ENCODE assay signal across 9 cellular contexts in genomic region chr6:147205690-147206600, GRCh38. TPM values are rescaled to one million over a fixed set of nuclear protein-coding genes. Genes with fewer than 3 reads are reported as not detected.
DNase-seq lines count a peak whose midpoint lies in the region; ATAC-seq and TF ChIP-seq lines count a peak whose summit lies in the region.
"Had no signal": no experiment of that assay in that cellular context is flagged by ENCODE, and none has a peak within 500 bp of the region (broad histone marks: within the 10 kb centered on the region; RNA-seq: fewer than 3 reads in every experiment).

No MANE protein-coding gene starts in this region.

- no peak for ATAC-seq in GM18870 (IDR thresholded peaks at IDR 0.05; ENCODE audit: unreplicated experiment)

- DNase-seq in activated CD4-positive, alpha-beta T cell treated with anti-CD3 and anti-CD28 coated beads, Interleukin-2, amount 10 ng/mL, durations not matched to agents 7 days and 5 days = no peak
- DNase-seq in activated CD4-positive, alpha-beta T cell treated with anti-CD3 and anti-CD28 coated beads for 48 hours = no peak
- DNase-seq in GF-D8 (lab: John Stamatoyannopoulos, UW) = no peak
- no peak for DNase-seq in stimulated activated CD4-positive, alpha-beta T cell treated with anti-CD3 and anti-CD28 coated beads, Interleukin-2, amount 100 ng/mL, for 48 hours

- no peaks in the 10 kb centered on the region for H4K20me1 ChIP-seq in OCI-LY1 (ENCODE audit: insufficient read depth, low read length)

- H3K27me3 Mint-ChIP-seq in activated CD4-positive, alpha-beta T cell treated with anti-CD3 and anti-CD28 coated beads, Interleukin-2, amount 10 ng/mL, durations not matched to agents 7 days and 5 days = no peaks in the 10 kb centered on the region
- H3K27me3 Mint-ChIP-seq in dendritic cell treated with granulocyte-macrophage colony-stimulating factor and Interleukin-4, amounts not matched to agents 40 ng/mL and 50 ng/mL, for 4 days = no peaks in the 10 kb centered on the region

- H2AFZ ChIP-seq in OCI-LY1 (ENCODE audit: low read length) = no peak overlapping the region

- H3K36me3 ChIP-seq in OCI-LY1 (ENCODE audit: insufficient read depth, low read length) = no peaks in the 10 kb centered on the region
- peaks cover 3% of the 10 kb centered on the region for H3K36me3 ChIP-seq in neutrophil
- H3K36me3 ChIP-seq: cardiac muscle cell had no signal

- POLR2A ChIA-PET in activated CD4-positive, alpha-beta T cell treated with anti-CD3 and anti-CD28 coated beads, Interleukin-2, amount 10 ng/mL, durations not matched to agents 7 days and 5 days (lab: Charles Lee) = no interaction called here

- peak overlapping the region; percentile 80 for H3K4me3 Mint-ChIP-seq in activated CD4-positive, alpha-beta T cell treated with anti-CD3 and anti-CD28 coated beads, Interleukin-2, amount 10 ng/mL, durations not matched to agents 7 days and 5 days
- peak overlapping the region; percentile 52 for H3K4me3 Mint-ChIP-seq in dendritic cell treated with granulocyte-macrophage colony-stimulating factor and Interleukin-4, amounts not matched to agents 40 ng/mL and 50 ng/mL, for 4 days

- H3K4me1 Mint-ChIP-seq in activated CD4-positive, alpha-beta T cell treated with anti-CD3 and anti-CD28 coated beads, Interleukin-2, amount 10 ng/mL, durations not matched to agents 7 days and 5 days = peaks cover 31% of the 10 kb centered on the region
- H3K4me1 Mint-ChIP-seq in dendritic cell treated with granulocyte-macrophage colony-stimulating factor and Interleukin-4, amounts not matched to agents 40 ng/mL and 50 ng/mL, for 4 days (ENCODE audit: low read depth) = peaks cover 43% of the 10 kb centered on the region

- peak overlapping the region; percentile 99 for H3K4me3 ChIP-seq in OCI-LY1 (ENCODE audit: low read depth, low read length, poor library complexity, severe bottlenecking)
- peak overlapping the region; percentile 92 to 94 for H3K4me3 ChIP-seq in neutrophil (ENCODE audit: low read depth in 1 of 2, low read length in 1 of 2)

- H3K4me1 ChIP-seq in OCI-LY1 (ENCODE audit: insufficient read depth, low read length, severe bottlenecking) (peaks cover 34% of the 10 kb centered on the region), neutrophil (ENCODE audit: control insufficient read depth in 1 of 2, insufficient read depth in 1 of 2, low read depth in 1 of 2, low read length in 1 of 2) (peaks cover 63 to 65% of the 10 kb centered on the region in 2 experiments)

- no peaks in the 10 kb centered on the region for H3F3A ChIP-seq in OCI-LY1 (ENCODE audit: insufficient read depth, low read length)

- intact Hi-C loops in dendritic cell treated with granulocyte-macrophage colony-stimulating factor and Interleukin-4, amounts not matched to agents 40 ng/mL and 50 ng/mL, for 4 days (cut with micrococcal nuclease) = loop anchor here (10.0 kb wide), 2 partner anchors 1241 to 1471 kb away; partner anchors contain the start of genes EPM2A and SHPRH

- no peaks in the 10 kb centered on the region for H3K9me3 Mint-ChIP-seq in activated CD4-positive, alpha-beta T cell treated with anti-CD3 and anti-CD28 coated beads, Interleukin-2, amount 10 ng/mL, durations not matched to agents 7 days and 5 days
- H3K9me3 Mint-ChIP-seq in dendritic cell treated with granulocyte-macrophage colony-stimulating factor and Interleukin-4, amounts not matched to agents 40 ng/mL and 50 ng/mL, for 4 days = no peaks in the 10 kb centered on the region

- peaks cover 25% of the 10 kb centered on the region for H3K79me2 ChIP-seq in OCI-LY1 (ENCODE audit: insufficient read depth, low read length)

- H3K27me3 ChIP-seq in OCI-LY1 (ENCODE audit: insufficient read depth, low read length) = no peaks in the 10 kb centered on the region
- H3K27me3 ChIP-seq in neutrophil = no peaks in the 10 kb centered on the region
- H3K27me3 ChIP-seq: cardiac muscle cell had no signal

- TF ChIP-seq CTCF in OCI-LY1 (IDR thresholded peaks at IDR 0.05; ENCODE audit: low read length) (no peak), neutrophil (IDR thresholded peaks at IDR 0.05) (no peak)

- peaks cover 7% of the 10 kb centered on the region for H3K36me3 Mint-ChIP-seq in activated CD4-positive, alpha-beta T cell treated with anti-CD3 and anti-CD28 coated beads, Interleukin-2, amount 10 ng/mL, durations not matched to agents 7 days and 5 days (ENCODE audit: low read depth)
- peaks cover 35% of the 10 kb centered on the region for H3K36me3 Mint-ChIP-seq in dendritic cell treated with granulocyte-macrophage colony-stimulating factor and Interleukin-4, amounts not matched to agents 40 ng/mL and 50 ng/mL, for 4 days (ENCODE audit: low read depth)

- no peaks in the 10 kb centered on the region for H3K9me2 ChIP-seq in OCI-LY1 (ENCODE audit: low read depth, low read length)

- peak overlapping the region; percentile 86 for H3K4me2 ChIP-seq in OCI-LY1 (ENCODE audit: low read length)

- no peaks in the 10 kb centered on the region for H3K9me3 ChIP-seq in OCI-LY1 (ENCODE audit: low read length)
- H3K9me3 ChIP-seq in neutrophil = no peaks in the 10 kb centered on the region

- CTCF ChIA-PET in activated CD4-positive, alpha-beta T cell treated with anti-CD3 and anti-CD28 coated beads, Interleukin-2, amount 10 ng/mL, durations not matched to agents 7 days and 5 days (lab: Charles Lee) = no interaction called here

- H3K27ac ChIP-seq in OCI-LY1 (ENCODE audit: low read depth, low read length, poor library complexity, severe bottlenecking) (no peak overlapping the region), neutrophil (peak overlapping the region; percentile 97)
- H3K27ac ChIP-seq: cardiac muscle cell had no signal

- H3K27ac Mint-ChIP-seq in activated CD4-positive, alpha-beta T cell treated with anti-CD3 and anti-CD28 coated beads, Interleukin-2, amount 10 ng/mL, durations not matched to agents 7 days and 5 days = peak overlapping the region; percentile 11
- no peak overlapping the region for H3K27ac Mint-ChIP-seq in dendritic cell treated with granulocyte-macrophage colony-stimulating factor and Interleukin-4, amounts not matched to agents 40 ng/mL and 50 ng/mL, for 4 days

- peak overlapping the region; percentile 35 for H3K9ac ChIP-seq in OCI-LY1 (ENCODE audit: low read length)

RNA-seq across cellular contexts. Expression of gene STXBP5, which starts 1.7 kb away (rescaled TPM):
- total RNA-seq in activated CD4-positive, alpha-beta T cell treated with anti-CD3 and anti-CD28 coated beads, Interleukin-2, amount 10 ng/mL, durations not matched to agents 7 days and 5 days = 10 to 100 TPM; 17.6 to 17.7 TPM
